ENCODE assay signal across 9 cellular contexts in the genomic region with DNA sequence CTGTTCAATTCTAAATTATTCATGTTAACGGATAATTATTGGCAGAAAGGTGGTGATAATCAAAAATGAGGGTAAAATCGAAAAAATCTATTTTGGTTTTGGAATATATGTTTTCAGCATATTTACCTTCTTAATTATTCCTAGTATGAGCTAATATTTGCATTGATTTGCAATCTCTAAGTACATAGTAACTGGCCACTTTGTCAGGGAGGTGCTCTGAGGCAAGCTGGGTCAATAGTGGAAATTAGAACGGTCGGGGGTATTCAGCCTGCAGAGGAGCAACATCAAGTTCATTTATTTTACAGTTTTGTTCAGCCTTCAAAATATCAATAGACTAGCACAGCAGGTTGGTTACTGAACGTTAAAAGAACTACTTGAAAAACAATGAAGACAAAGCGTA. TPM values are rescaled to one million over a fixed set of nuclear protein-coding genes. Genes with fewer than 3 reads are reported as not detected.
DNase-seq lines count a peak whose midpoint lies in the region; ATAC-seq, FAIRE-seq and TF ChIP-seq lines count a peak whose summit lies in the region.
"Had no signal": no experiment of that assay in that cellular context is flagged by ENCODE, and none has a peak within 500 bp of the region (broad histone marks: within the 10 kb centered on the region; RNA-seq: fewer than 3 reads in every experiment).

No MANE protein-coding gene starts in this region.

- TF ChIP-seq CTCF in keratinocyte (optimal IDR thresholded peaks at IDR 0.05 in 1 of 3, IDR thresholded peaks at IDR 0.05 in 1 of 3, conservative IDR thresholded peaks at IDR 0.05 in 1 of 3; ENCODE audit: extremely low read depth in 1 of 3, insufficient read depth in 2 of 3, low read length in 3 of 3) (no peak), transverse colon (IDR thresholded peaks at IDR 0.05) (no peak)

- no peaks in the 10 kb centered on the region for H3K9me1 ChIP-seq in keratinocyte (ENCODE audit: control insufficient read depth, extremely low read depth, insufficient read depth, low read length)

- FAIRE-seq in keratinocyte (lab: Jason Lieb, UNC), result no peak

- peak overlapping the region; percentile 98 for H3K9ac ChIP-seq in keratinocyte (ENCODE audit: control insufficient read depth, extremely low read depth, insufficient read depth, low read length)

- peak overlapping the region; percentile 90 for H3K4me2 ChIP-seq in keratinocyte (ENCODE audit: control insufficient read depth, extremely low read depth, insufficient read depth, low read depth, low read length)

- dilution Hi-C loops in keratinocyte (cut with MboI; ENCODE audit: extremely low pct_ligation_motif_present, low sequenced_read_pairs), result no loop called here

- no peak overlapping the region for H2AFZ ChIP-seq in keratinocyte (ENCODE audit: control insufficient read depth, low read length)

- peaks cover 40% of the 10 kb centered on the region for H3K79me2 ChIP-seq in keratinocyte (ENCODE audit: control insufficient read depth, insufficient read depth, low read length)

- peaks cover 50% of the 10 kb centered on the region for H3K4me1 Mint-ChIP-seq in activated T-cell treated with anti-CD3 and anti-CD28 coated beads, Interleukin-2, amount 50 U/mL, for 72 hours (ENCODE audit: low read depth)
- H3K4me1 Mint-ChIP-seq in activated T-helper 2 cell treated with anti-CD3 and anti-CD28 coated beads, Interferon-gamma antibody, Interleukin-2, Interleukin-4, amounts not matched to agents 10 μg/mL and 5 μg/mL and 100 μg/mL, durations not matched to agents 14 hours and 24 hours and 36 hours (ENCODE audit: low read depth), result peaks cover 42% of the 10 kb centered on the region

- 47 to 48% methylated on average over 4 to 6 of the region's 6 CpGs for WGBS in transverse colon (ENCODE audit: low coverage in 1 of 2), 2 donors

- no peak overlapping the region for H3K27ac Mint-ChIP-seq in activated T-cell treated with anti-CD3 and anti-CD28 coated beads, Interleukin-2, amount 50 U/mL, for 72 hours
- H3K27ac Mint-ChIP-seq in activated T-helper 2 cell treated with anti-CD3 and anti-CD28 coated beads, Interferon-gamma antibody, Interleukin-2, Interleukin-4, amounts not matched to agents 10 μg/mL and 5 μg/mL and 100 μg/mL, durations not matched to agents 14 hours and 24 hours and 36 hours, result no peak overlapping the region

- ATAC-seq in activated T-cell treated with anti-CD3 and anti-CD28 coated beads, Interleukin-2, amount 50 U/mL, for 72 hours (replicated peaks in 1 of 2), result no peak
- ATAC-seq in HG02642 (IDR thresholded peaks at IDR 0.05; ENCODE audit: poor library complexity, unreplicated experiment), result no peak
- no peak for ATAC-seq in GM21447 (IDR thresholded peaks at IDR 0.05; ENCODE audit: unreplicated experiment)

- no peaks in the 10 kb centered on the region for H3K9me3 Mint-ChIP-seq in activated T-cell treated with anti-CD3 and anti-CD28 coated beads, Interleukin-2, amount 50 U/mL, for 72 hours
- H3K9me3 Mint-ChIP-seq in activated T-helper 2 cell treated with anti-CD3 and anti-CD28 coated beads, Interferon-gamma antibody, Interleukin-2, Interleukin-4, amounts not matched to agents 10 μg/mL and 5 μg/mL and 100 μg/mL, durations not matched to agents 14 hours and 24 hours and 36 hours, result no peaks in the 10 kb centered on the region

- no peak for TF ChIP-seq EP300 in transverse colon (IDR thresholded peaks at IDR 0.05; ENCODE audit: low read depth)

- peaks cover 2 to 3% of the 10 kb centered on the region in 2 experiments for H3K36me3 ChIP-seq in keratinocyte (ENCODE audit: control insufficient read depth in 2 of 2, extremely low read depth in 1 of 2, insufficient read depth in 2 of 2, low read length in 2 of 2)
- no peaks in the 10 kb centered on the region for H3K36me3 ChIP-seq in transverse colon

- TF ChIP-seq POLR2A in transverse colon (IDR thresholded peaks at IDR 0.05), result no peak

- H4K20me1 ChIP-seq in keratinocyte (ENCODE audit: control insufficient read depth, extremely low read depth, insufficient read depth, low read length), result peaks cover 2% of the 10 kb centered on the region

- peak overlapping the region; percentile 94 to 97 for H3K4me3 Mint-ChIP-seq in activated T-cell treated with anti-CD3 and anti-CD28 coated beads, Interleukin-2, amount 50 U/mL, for 72 hours
- H3K4me3 Mint-ChIP-seq in activated T-helper 2 cell treated with anti-CD3 and anti-CD28 coated beads, Interferon-gamma antibody, Interleukin-2, Interleukin-4, amounts not matched to agents 10 μg/mL and 5 μg/mL and 100 μg/mL, durations not matched to agents 14 hours and 24 hours and 36 hours (ENCODE audit: low read depth), result peak overlapping the region; percentile 97

- no peaks in the 10 kb centered on the region for H3K9me3 ChIP-seq in keratinocyte (ENCODE audit: control insufficient read depth, low read depth, low read length)
- no peaks in the 10 kb centered on the region for H3K9me3 ChIP-seq in transverse colon

- no peaks in the 10 kb centered on the region for H3K27me3 Mint-ChIP-seq in activated T-cell treated with anti-CD3 and anti-CD28 coated beads, Interleukin-2, amount 50 U/mL, for 72 hours (ENCODE audit: low read depth)
- no peaks in the 10 kb centered on the region for H3K27me3 Mint-ChIP-seq in activated T-helper 2 cell treated with anti-CD3 and anti-CD28 coated beads, Interferon-gamma antibody, Interleukin-2, Interleukin-4, amounts not matched to agents 10 μg/mL and 5 μg/mL and 100 μg/mL, durations not matched to agents 14 hours and 24 hours and 36 hours (ENCODE audit: low read depth)

- H3K27ac ChIP-seq in keratinocyte (ENCODE audit: control insufficient read depth, insufficient read depth, low read length), result peak overlapping the region; percentile 98
- peak overlapping the region; percentile 95 to 98 (median 96) for H3K27ac ChIP-seq in transverse colon

- in situ Hi-C loops in transverse colon (cut with MboI; ENCODE audit: low pct_ligation_motif_present in 1 of 4, low pct_unique_long_range_greater_than_20kb in 1 of 4, low sequenced_read_pairs in 3 of 4), result no loop called here

- intact Hi-C loops in activated T-helper 2 cell treated with anti-CD3 and anti-CD28 coated beads, Interferon-gamma antibody, Interleukin-2, Interleukin-4, amounts not matched to agents 10 μg/mL and 5 μg/mL and 100 μg/mL, durations not matched to agents 14 hours and 24 hours and 36 hours (cut with micrococcal nuclease), result loop anchor here (1.0 to 5.0 kb wide), 3 partner anchors 13 to 71 kb away; a partner anchor contains a TSS
- intact Hi-C loops in transverse colon (cut with DNase I; ENCODE audit: low total_unique reads), result no loop called here

- H3K27me3 ChIP-seq in keratinocyte (ENCODE audit: control insufficient read depth, extremely low read depth, insufficient read depth, low read length), result no peaks in the 10 kb centered on the region
- no peaks in the 10 kb centered on the region for H3K27me3 ChIP-seq in transverse colon

- peak overlapping the region; percentile 88 to 98 (median 95) for H3K4me3 ChIP-seq in keratinocyte (ENCODE audit: control insufficient read depth in 2 of 3, extremely low read depth in 1 of 3, insufficient read depth in 2 of 3, low read depth in 1 of 3, low read length in 3 of 3)
- H3K4me3 ChIP-seq in transverse colon, result peak overlapping the region in 2 of 4 donors; percentile 86 to 95

- peaks cover 10 to 19% of the 10 kb centered on the region in 2 donors for H3K36me3 Mint-ChIP-seq in activated T-cell treated with anti-CD3 and anti-CD28 coated beads, Interleukin-2, amount 50 U/mL, for 72 hours (ENCODE audit: insufficient read depth in 2 of 2)
- H3K36me3 Mint-ChIP-seq in activated T-helper 2 cell treated with anti-CD3 and anti-CD28 coated beads, Interferon-gamma antibody, Interleukin-2, Interleukin-4, amounts not matched to agents 10 μg/mL and 5 μg/mL and 100 μg/mL, durations not matched to agents 14 hours and 24 hours and 36 hours (ENCODE audit: low read depth), result peaks cover 41% of the 10 kb centered on the region

- peaks cover 28% of the 10 kb centered on the region for H3K4me1 ChIP-seq in keratinocyte (ENCODE audit: control insufficient read depth, extremely low read depth, insufficient read depth, low read length)
- peaks cover 4 to 52% (median 24%) of the 10 kb centered on the region in 4 donors for H3K4me1 ChIP-seq in transverse colon

- no peak for DNase-seq in activated T-cell treated with anti-CD3 and anti-CD28 coated beads, Interleukin-2, amount 50 U/mL, for 72 hours
- DNase-seq in activated T-cell treated with anti-CD3 and anti-CD28 coated beads, Interleukin-2, amount 50 U/mL, for 48 hours, result no peak
- DNase-seq in activated T-helper 2 cell treated with anti-CD3 and anti-CD28 coated beads, Interferon-gamma antibody, Interleukin-2, Interleukin-4, amounts not matched to agents 10 μg/mL and 5 μg/mL and 100 μg/mL, durations not matched to agents 14 hours and 24 hours and 36 hours (ENCODE audit: low spot score), result no peak
- DNase-seq in keratinocyte (ENCODE audit: low read depth, low spot score) (no peak), transverse colon (no peak), AG08395 (ENCODE audit: low spot score) (no peak)
- DNase-seq: DND-41 had no signal

RNA-seq across cellular contexts. Expression of a gene that starts 1.8 kb away (rescaled TPM):
- total RNA-seq in activated T-cell treated with anti-CD3 and anti-CD28 coated beads, Interleukin-2, amount 50 U/mL, for 72 hours, result 10 to 100 TPM; 30.3 to 34.8 TPM
- total RNA-seq in activated T-helper 2 cell treated with anti-CD3 and anti-CD28 coated beads, Interferon-gamma antibody, Interleukin-2, Interleukin-4, amounts not matched to agents 10 μg/mL and 5 μg/mL and 100 μg/mL, durations not matched to agents 14 hours and 24 hours and 36 hours, result 26.1 and 28.2 TPM in 2 replicates
- polyA plus RNA-seq in keratinocyte, result 6.5 to 8.9 TPM (median 8.7 TPM) in 3 replicates
- 5.1 TPM for polyA plus RNA-seq in keratinocyte (2011; ENCODE audit: low read depth)
- polyA plus RNA-seq in keratinocyte (2011; cell fraction: cytosol; rRNA removed), result 6.1 and 7.7 TPM in 2 replicates
- 14.6 and 16.0 TPM in 2 replicates for polyA plus RNA-seq in keratinocyte (2011; cell fraction: nucleus; rRNA removed)
- 6.0 and 9.7 TPM in 2 replicates for polyA plus RNA-seq in keratinocyte (2012; ENCODE audit: low replicate concordance)
- 15.9 to 26.0 TPM (median 18.1 TPM) in 3 replicates for polyA minus RNA-seq in keratinocyte
- 6.5 TPM for polyA minus RNA-seq in keratinocyte (2011; cell fraction: cytosol; rRNA and poly(A)+ RNA removed)
- 8.7 and 21.0 TPM in 2 replicates for polyA minus RNA-seq in keratinocyte (2011; cell fraction: nucleus; rRNA and poly(A)+ RNA removed)
- 10 to 100 TPM; 11.3 to 26.8 (median 25.5) TPM for total RNA-seq in transverse colon

RNA-seq across cellular contexts. Expression of a gene that starts 58.9 kb away (rescaled TPM):
- total RNA-seq in activated T-cell treated with anti-CD3 and anti-CD28 coated beads, Interleukin-2, amount 50 U/mL, for 72 hours, result 10 to 100 TPM; 32.4 to 35.4 TPM
- 21.9 TPM in 2 replicates for total RNA-seq in activated T-helper 2 cell treated with anti-CD3 and anti-CD28 coated beads, Interferon-gamma antibody, Interleukin-2, Interleukin-4, amounts not matched to agents 10 μg/mL and 5 μg/mL and 100 μg/mL, durations not matched to agents 14 hours and 24 hours and 36 hours
- 24.5 to 40.0 TPM (median 34.3 TPM) in 3 replicates for polyA plus RNA-seq in keratinocyte
- polyA plus RNA-seq in keratinocyte (2011; ENCODE audit: low read depth), result 47.4 TPM
- polyA plus RNA-seq in keratinocyte (2011; cell fraction: cytosol; rRNA removed), result 18.4 and 35.9 TPM in 2 replicates
- 58.2 and 66.4 TPM in 2 replicates for polyA plus RNA-seq in keratinocyte (2011; cell fraction: nucleus; rRNA removed)
- polyA plus RNA-seq in keratinocyte (2012; ENCODE audit: low replicate concordance), result 20.3 and 24.9 TPM in 2 replicates
- polyA minus RNA-seq in keratinocyte, result 7.0 to 41.8 TPM (median 21.5 TPM) in 3 replicates
- 15.0 TPM for polyA minus RNA-seq in keratinocyte (2011; cell fraction: cytosol; rRNA and poly(A)+ RNA removed)
- polyA minus RNA-seq in keratinocyte (2011; cell fraction: nucleus; rRNA and poly(A)+ RNA removed), result 16.5 and 36.5 TPM in 2 replicates
- total RNA-seq in transverse colon, result 10 to 100 TPM; 16.1 to 47.5 (median 34.7) TPM
